Comparison of ENCODE assay signal across 8 cellular contexts in genomic region chr12:12612403-12612802, GRCh38. TPM values are rescaled to one million over a fixed set of nuclear protein-coding genes. Genes with fewer than 3 reads are reported as not detected.
DNase-seq lines count a peak whose midpoint lies in the region; ATAC-seq, FAIRE-seq and TF ChIP-seq lines count a peak whose summit lies in the region.

No MANE protein-coding gene starts in this region.

- H3K27me3 ChIP-seq in left lung = no peaks in the 10 kb centered on the region

- intact Hi-C loops in left lung (cut with DNase I) = no loop called here

- H3K27ac ChIP-seq in coronary artery (peak overlapping the region; percentile 98 to 99), left lung (peak overlapping the region; percentile 96 to 97), substantia nigra (ENCODE audit: low read depth, low read length, poor library complexity, severe bottlenecking) (peak overlapping the region; percentile 97)

- H3K4me1 ChIP-seq in left lung = peaks cover 0 to 54% of the 10 kb centered on the region in 2 donors

- no peak for FAIRE-seq in HTR-8/SVneo (lab: Jason Lieb, UNC)

- TF ChIP-seq CTCF in coronary artery (IDR thresholded peaks at IDR 0.05) = no peak
- no peak for TF ChIP-seq CTCF in left lung (IDR thresholded peaks at IDR 0.05)

- H3K36me3 ChIP-seq in left lung = no peaks in the 10 kb centered on the region

- ATAC-seq in left lung = peak; percentile 56

- DNase-seq in DMS114 treated with DMSO at 0.1 percent for 48 hours (lab: John Stamatoyannopoulos, UW; ENCODE audit: unreplicated experiment) = peak; percentile 33
- DNase-seq in HTR-8/SVneo (ENCODE audit: insufficient read length, low spot score) = peak; percentile 29
- DNase-seq in RPMI8226 = peak; percentile 33
- DNase-seq in coronary artery (ENCODE audit: low spot score) = no peak
- DNase-seq in left lung = no peak
- peak in 4 of 49 donors; percentile 25 to 77 (median 35) for DNase-seq in substantia nigra (lab: John Stamatoyannopoulos, UW)
- DNase-seq in NCI-H128 (lab: John Stamatoyannopoulos, UW; ENCODE audit: unreplicated experiment) = no peak
- no peak for DNase-seq in retina

- peak overlapping the region; percentile 96 for H3K4me3 ChIP-seq in coronary artery
- peak overlapping the region; percentile 77 to 78 for H3K4me3 ChIP-seq in left lung

- no peaks in the 10 kb centered on the region for H3K9me3 ChIP-seq in left lung

RNA-seq across cellular contexts. Expression of gene CREBL2, which starts 0.7 kb away (rescaled TPM):
- total RNA-seq in left lung = 10 to 100 TPM; 33.4 to 35.9 TPM

RNA-seq across cellular contexts. Expression of gene DUSP16, which starts 49.7 kb away (rescaled TPM):
- total RNA-seq in left lung = 10 to 100 TPM; 31.7 to 45.6 TPM

Comparison
In these comparisons a context has a peak if more than half of its experiments do, and no peak if none do; other contexts are left out.
1. DNase-seq: peak in DMS114 treated with DMSO at 0.1 percent for 48 hours (single experiment), HTR-8/SVneo (single experiment) and RPMI8226 (single experiment); none in coronary artery (single experiment), left lung (0 of 2), NCI-H128 (single experiment) and retina (single experiment).
2. Peak in every context shown above with its lines, with median percentiles within 50 percentile points of each other: H3K27ac ChIP-seq.